Comparison of ENCODE assay signal across 21 cellular contexts in genomic region chr22:39515266-39516050, GRCh38. TPM values are rescaled to one million over a fixed set of nuclear protein-coding genes. Genes with fewer than 3 reads are reported as not detected.
DNase-seq lines count a peak whose midpoint lies in the region; ATAC-seq and TF ChIP-seq lines count a peak whose summit lies in the region.
"Had no signal": no experiment of that assay in that cellular context is flagged by ENCODE, and none has a peak within 500 bp of the region (broad histone marks: within the 10 kb centered on the region; RNA-seq: fewer than 3 reads in every experiment).

No MANE protein-coding gene starts in this region.

- H3K9me3 Mint-ChIP-seq in stimulated activated naive CD8-positive, alpha-beta T cell treated with anti-CD3 and anti-CD28 coated beads, Interleukin-15, Interleukin-2, amounts not matched to agents 100 ng/mL and 50 ng/mL, for 24 hours, result no peaks in the 10 kb centered on the region
- H3K9me3 Mint-ChIP-seq in activated B cell treated with CpG ODN at 0.5 μM for 24 hours, result no peaks in the 10 kb centered on the region

- TF ChIP-seq CTCF in activated B cell treated with CpG ODN at 0.5 μM for 24 hours (IDR thresholded peaks at IDR 0.05) (no peak), coronary artery (IDR thresholded peaks at IDR 0.05) (no peak), dorsolateral prefrontal cortex (IDR thresholded peaks at IDR 0.05 in 54 of 56, conservative IDR thresholded peaks at IDR 0.05 in 2 of 56; ENCODE audit: low read depth in 1 of 56, partially characterized antibody in 56 of 56) (no peak), hepatocyte (IDR thresholded peaks at IDR 0.05; ENCODE audit: poor library complexity) (no peak)

- H4K20me1 ChIP-seq in hepatocyte (ENCODE audit: insufficient read depth, poor library complexity, severe bottlenecking), result peaks cover 6% of the 10 kb centered on the region

- WGBS in hepatocyte (ENCODE audit: low lambda C conversion rate, missing lambda C conversion rate), result 95% methylated on average over 12 of the region's 12 CpGs

- peaks cover 68% of the 10 kb centered on the region for H3K36me3 Mint-ChIP-seq in stimulated activated naive CD8-positive, alpha-beta T cell treated with anti-CD3 and anti-CD28 coated beads, Interleukin-15, Interleukin-2, amounts not matched to agents 100 ng/mL and 50 ng/mL, for 24 hours (ENCODE audit: low read depth)
- peaks cover 70% of the 10 kb centered on the region for H3K36me3 Mint-ChIP-seq in activated B cell treated with CpG ODN at 0.5 μM for 24 hours (ENCODE audit: low read depth)

- no peaks in the 10 kb centered on the region for H3K27me3 ChIP-seq in dorsolateral prefrontal cortex
- no peaks in the 10 kb centered on the region for H3K27me3 ChIP-seq in hepatocyte
- H3K27me3 ChIP-seq: esophagus squamous epithelium, tibial artery had no signal

- H3K27ac Mint-ChIP-seq in stimulated activated naive CD8-positive, alpha-beta T cell treated with anti-CD3 and anti-CD28 coated beads, Interleukin-15, Interleukin-2, amounts not matched to agents 100 ng/mL and 50 ng/mL, for 24 hours, result peak overlapping the region; percentile 71
- H3K27ac Mint-ChIP-seq in activated B cell treated with CpG ODN at 0.5 μM for 24 hours, result peak overlapping the region; percentile 13

- CTCF ChIA-PET in activated B cell treated with CpG ODN at 0.5 μM for 24 hours (lab: Charles Lee), result interaction anchor here (0.9 to 4.9 kb wide), 22 partner anchors 10 to 521 kb away, joined by 3 to 33 read pairs (median 4); partner anchors contain the start of genes MIEF1, RPL3 and TAB1

- ATAC-seq in stimulated activated naive CD8-positive, alpha-beta T cell treated with anti-CD3 and anti-CD28 coated beads, Interleukin-15, Interleukin-2, amounts not matched to agents 100 U/mL and 50 U/mL, for 24 hours, result no peak
- ATAC-seq in activated B cell treated with CpG ODN at 0.5 μM for 24 hours (ENCODE audit: low read depth) (no peak), GM19395 (IDR thresholded peaks at IDR 0.05; ENCODE audit: unreplicated experiment) (no peak)
- ATAC-seq: right cardiac atrium had no signal

- H3K36me3 ChIP-seq in hepatocyte (replicated peaks; ENCODE audit: insufficient read depth, low read depth), result no peaks in the 10 kb centered on the region

- H3K9me2 ChIP-seq in hepatocyte (replicated peaks; ENCODE audit: insufficient read depth), result no peaks in the 10 kb centered on the region

- peaks cover 45% of the 10 kb centered on the region for H3K4me1 Mint-ChIP-seq in stimulated activated naive CD8-positive, alpha-beta T cell treated with anti-CD3 and anti-CD28 coated beads, Interleukin-15, Interleukin-2, amounts not matched to agents 100 ng/mL and 50 ng/mL, for 24 hours (ENCODE audit: low read depth)
- H3K4me1 Mint-ChIP-seq in activated B cell treated with CpG ODN at 0.5 μM for 24 hours, result peaks cover 28% of the 10 kb centered on the region

- no peaks in the 10 kb centered on the region for H3K9me3 ChIP-seq in hepatocyte (ENCODE audit: low read depth)
- H3K9me3 ChIP-seq: esophagus squamous epithelium, tibial artery had no signal

- H3K4me3 ChIP-seq in coronary artery, result no peak overlapping the region
- no peak overlapping the region for H3K4me3 ChIP-seq in dorsolateral prefrontal cortex
- no peak overlapping the region for H3K4me3 ChIP-seq in hepatocyte
- H3K4me3 ChIP-seq: esophagus squamous epithelium, tibial artery had no signal

- intact Hi-C loops in activated B cell treated with CpG ODN at 0.5 μM for 24 hours (cut with micrococcal nuclease) (loop anchor here (2.0 kb wide), 1 partner anchor 23 kb away; no protein-coding TSS in a partner anchor), dorsolateral prefrontal cortex (cut with DNase I) (no loop called here)

- H3K4me1 ChIP-seq in hepatocyte (ENCODE audit: insufficient read depth), result peaks cover 11% of the 10 kb centered on the region

- H3K27ac ChIP-seq in coronary artery (no peak overlapping the region), dorsolateral prefrontal cortex (peak overlapping the region in 4 of 59 donors; percentile 11 to 73 (median 18)), hepatocyte (no peak overlapping the region)
- H3K27ac ChIP-seq: esophagus squamous epithelium, RWPE1, tibial artery had no signal

- H3K27me3 Mint-ChIP-seq in stimulated activated naive CD8-positive, alpha-beta T cell treated with anti-CD3 and anti-CD28 coated beads, Interleukin-15, Interleukin-2, amounts not matched to agents 100 ng/mL and 50 ng/mL, for 24 hours, result peaks cover 3% of the 10 kb centered on the region
- H3K27me3 Mint-ChIP-seq in activated B cell treated with CpG ODN at 0.5 μM for 24 hours, result peaks cover 2% of the 10 kb centered on the region

- H3K79me2 ChIP-seq in hepatocyte, result peaks cover 53% of the 10 kb centered on the region

- H3K4me3 Mint-ChIP-seq in stimulated activated naive CD8-positive, alpha-beta T cell treated with anti-CD3 and anti-CD28 coated beads, Interleukin-15, Interleukin-2, amounts not matched to agents 100 ng/mL and 50 ng/mL, for 24 hours, result peak overlapping the region; percentile 8
- H3K4me3 Mint-ChIP-seq in activated B cell treated with CpG ODN at 0.5 μM for 24 hours, result no peak overlapping the region

- H3K4me2 ChIP-seq in hepatocyte, result no peak overlapping the region

- POLR2A ChIA-PET in activated B cell treated with CpG ODN at 0.5 μM for 24 hours (lab: Charles Lee), result interaction anchor here (0.7 to 3.6 kb wide), 8 partner anchors 12 to 722 kb away, joined by 3 to 20 read pairs (median 4); partner anchors contain the start of genes MIEF1, RPL3 and TAB1

- DNase-seq in stimulated activated naive CD8-positive, alpha-beta T cell treated with anti-CD3 and anti-CD28 coated beads, Interleukin-15, Interleukin-2, amounts not matched to agents 100 U/mL and 50 U/mL, for 24 hours, result no peak
- DNase-seq in activated B cell treated with CpG ODN at 0.5 μM for 24 hours (no peak), coronary artery (ENCODE audit: low spot score) (peak; percentile 64), AG20443 (ENCODE audit: low spot score) (no peak), dorsolateral prefrontal cortex (no peak), hepatocyte (ENCODE audit: low spot score) (no peak)
- DNase-seq: activated CD4-positive, alpha-beta T cell treated with anti-CD3 and anti-CD28 coated beads, Interleukin-2, amount 50 U/mL, for 4 hours; DND-41; effector memory CD4-positive, alpha-beta T cell; esophagus squamous epithelium; NCI-H1105 treated with DMSO at 0.1 percent for 48 hours; NCI-H2107; NCI-H510A treated with DMSO at 0.1 percent for 48 hours; occipital lobe; right cardiac atrium; stimulated activated CD4-positive, alpha-beta T cell treated with anti-CD3 and anti-CD28 coated beads, Interleukin-15, amount 100 ng/mL, for 24 hours; tibial artery had no signal

- no peak overlapping the region for H2AFZ ChIP-seq in hepatocyte

RNA-seq across cellular contexts. Expression of gene ATF4, which starts 4.9 kb away (rescaled TPM):
- 363 and 368 TPM in 2 replicates for total RNA-seq in activated B cell treated with CpG ODN at 0.5 μM for 24 hours
- total RNA-seq in dorsolateral prefrontal cortex, result 100 to 1,000 TPM; 110 to 287 (median 161) TPM
- 231 and 271 TPM in 2 replicates for total RNA-seq in hepatocyte
- polyA plus RNA-seq in hepatocyte, result 144 and 170 TPM in 2 replicates

RNA-seq across cellular contexts. Expression of gene MIEF1, which starts 13.4 kb away (rescaled TPM):
- total RNA-seq in activated B cell treated with CpG ODN at 0.5 μM for 24 hours, result 38.2 and 41.3 TPM in 2 replicates
- 10 to 100 TPM; 21.3 to 40.7 (median 28.0) TPM for total RNA-seq in dorsolateral prefrontal cortex
- 25.8 and 31.8 TPM in 2 replicates for total RNA-seq in hepatocyte
- polyA plus RNA-seq in hepatocyte, result 17.5 and 22.2 TPM in 2 replicates

RNA-seq across cellular contexts. Expression of gene RPS19BP1, which starts 17.1 kb away (rescaled TPM):
- total RNA-seq in activated B cell treated with CpG ODN at 0.5 μM for 24 hours (67.7 and 79.0 TPM in 2 replicates), dorsolateral prefrontal cortex (100 to 1,000 TPM in 2 of 120 experiments, 10 to 100 TPM in 118; 44.3 to 109 (median 63.6) TPM), hepatocyte (82.9 and 84.0 TPM in 2 replicates)
- 117 and 118 TPM in 2 replicates for polyA plus RNA-seq in hepatocyte

RNA-seq across cellular contexts. Expression of gene CACNA1I, which starts 55.1 kb away (rescaled TPM):
- not detected in 2 replicates for total RNA-seq in activated B cell treated with CpG ODN at 0.5 μM for 24 hours
- 10 to 100 TPM in 119 of 120 experiments, 1 to 10 TPM in 1; 7.4 to 42.2 (median 25.6) TPM for total RNA-seq in dorsolateral prefrontal cortex
- 0.16 and 0.17 TPM in 2 replicates for total RNA-seq in hepatocyte
- 0.10 and 0.21 TPM in 2 replicates for polyA plus RNA-seq in hepatocyte
- total RNA-seq: HT1080 had no signal

RNA-seq across cellular contexts. Expression of gene MGAT3, which starts 58.6 kb away (rescaled TPM):
- 41.5 and 43.4 TPM in 2 replicates for total RNA-seq in activated B cell treated with CpG ODN at 0.5 μM for 24 hours
- 100 to 1,000 TPM in 30 of 120 experiments, 10 to 100 TPM in 90; 57.7 to 147 (median 92.3) TPM for total RNA-seq in dorsolateral prefrontal cortex
- 20.0 and 22.3 TPM in 2 replicates for total RNA-seq in hepatocyte
- polyA plus RNA-seq in hepatocyte, result 5.5 and 7.0 TPM in 2 replicates
